In genomic region chr6:140393665-140394064, GRCh38 we compare ENCODE assay signal across 20 cellular contexts.
A peak's percentile ranks its signal among the peaks of the same experiment; 100 is the strongest.
DNase-seq lines count a peak whose midpoint lies in the region; ATAC-seq, FAIRE-seq and TF ChIP-seq lines count a peak whose summit lies in the region.
"Had no signal": no experiment of that assay in that cellular context is flagged by ENCODE, and none has a peak within 500 bp of the region (broad histone marks: within the 10 kb centered on the region; RNA-seq: fewer than 3 reads in every experiment).

No MANE protein-coding gene starts in this region.

- no peaks in the 10 kb centered on the region for H3F3A ChIP-seq in GM23248 (ENCODE audit: insufficient read depth)

- no peaks in the 10 kb centered on the region for H3K4me1 Mint-ChIP-seq in activated CD4-positive, alpha-beta T cell treated with anti-CD3 and anti-CD28 coated beads, Interleukin-2, amount 10 ng/mL, durations not matched to agents 7 days and 5 days
- H3K4me1 Mint-ChIP-seq: stimulated activated memory B cell treated with anti-CD40 and anti-IgM and Interleukin-4, amounts not matched to agents 10 μg/mL and 1 μg/mL and 100 μg/mL, for 72 hours had no signal

- no TSS peak for BruUV-seq in endothelial cell of umbilical vein (replicated peaks; lab: Mats Ljungman, UMichigan)

- H3K4ac ChIP-seq in mesendoderm (ENCODE audit: low read depth, low read length) = no peak overlapping the region

- H3K27ac ChIP-seq in GM23248 (no peak overlapping the region), endothelial cell of umbilical vein (ENCODE audit: insufficient read depth, low read depth, low read length) (peak overlapping the region; percentile 30), mesendoderm (ENCODE audit: low read depth, low read length) (no peak overlapping the region), lower lobe of right lung (no peak overlapping the region)
- H3K27ac ChIP-seq: adrenal gland, Peyer's patch, prostate gland, thyroid gland had no signal

- no peak for ATAC-seq in lower lobe of right lung
- ATAC-seq in HG02571 (IDR thresholded peaks at IDR 0.05; ENCODE audit: unreplicated experiment) = no peak
- ATAC-seq: effector memory CD8-positive, alpha-beta T cell; natural killer cell treated with Interleukin-12 subunit alpha and Interleukin-12 subunit beta and Interleukin-15 and Interleukin-18, amount 100 ng/mL, for 72 hours; stimulated activated memory B cell treated with anti-CD40 and anti-IgM and Interleukin-4, amounts not matched to agents 10 μg/mL and 1 μg/mL and 100 μg/mL, for 72 hours had no signal

- WGBS in GM23248 (ENCODE audit: low coverage in 1 of 2, low lambda C conversion rate in 2 of 2, missing lambda C conversion rate in 2 of 2), 2 experiments = 28 to 41% methylated on average over 4 of the region's 4 CpGs
- WGBS in mesendoderm (ENCODE audit: extremely low coverage, insufficient coverage, low lambda C conversion rate) = no CpG with 5 or more reads among the region's 4 CpGs

- no peak overlapping the region for H2BK15ac ChIP-seq in mesendoderm (replicated peaks; ENCODE audit: low read depth)

- H4K8ac ChIP-seq in mesendoderm (ENCODE audit: low read depth, low read length) = no peak overlapping the region

- H3K4me1 ChIP-seq in GM23248 (ENCODE audit: insufficient read depth) (peaks cover 10% of the 10 kb centered on the region; the same call in 1 of the 2 replicates), endothelial cell of umbilical vein (ENCODE audit: control insufficient read depth, extremely low read depth, insufficient read depth, low read length) (peaks cover 14% of the 10 kb centered on the region), mesendoderm (ENCODE audit: control insufficient read depth, low read depth, low read length) (no peaks in the 10 kb centered on the region), lower lobe of right lung (no peaks in the 10 kb centered on the region)
- H3K4me1 ChIP-seq: adrenal gland, BE2C, Peyer's patch, prostate gland, thyroid gland had no signal

- H3K4me3 Mint-ChIP-seq in activated CD4-positive, alpha-beta T cell treated with anti-CD3 and anti-CD28 coated beads, Interleukin-2, amount 10 ng/mL, durations not matched to agents 7 days and 5 days = no peak overlapping the region
- H3K4me3 Mint-ChIP-seq: effector memory CD8-positive, alpha-beta T cell; natural killer cell treated with Interleukin-12 subunit alpha and Interleukin-12 subunit beta and Interleukin-15 and Interleukin-18, amount 100 ng/mL, for 72 hours; stimulated activated memory B cell treated with anti-CD40 and anti-IgM and Interleukin-4, amounts not matched to agents 10 μg/mL and 1 μg/mL and 100 μg/mL, for 72 hours had no signal

- H3K79me2 ChIP-seq in GM23248 (ENCODE audit: insufficient read depth) (no peaks in the 10 kb centered on the region), endothelial cell of umbilical vein (ENCODE audit: control insufficient read depth, insufficient read depth, low read length) (no peaks in the 10 kb centered on the region), mesendoderm (ENCODE audit: control insufficient read depth, insufficient read depth, low read length) (no peaks in the 10 kb centered on the region)

- TF ChIP-seq CTCF in endothelial cell of umbilical vein (IDR thresholded peaks at IDR 0.05; ENCODE audit: extremely low read depth in 1 of 2, insufficient read depth in 1 of 2, low read depth in 1 of 2, low read length in 2 of 2) (no peak), lower lobe of right lung (IDR thresholded peaks at IDR 0.05) (no peak)

- H3K9me1 ChIP-seq in endothelial cell of umbilical vein (replicated peaks; ENCODE audit: control insufficient read depth, extremely low read depth, insufficient read depth, low read length) = no peaks in the 10 kb centered on the region

- H3K56ac ChIP-seq in mesendoderm (ENCODE audit: low read length) = no peak overlapping the region

- in situ Hi-C loops in GM23248 (cut with MboI) = no loop called here

- no peaks in the 10 kb centered on the region for H3K36me3 Mint-ChIP-seq in activated CD4-positive, alpha-beta T cell treated with anti-CD3 and anti-CD28 coated beads, Interleukin-2, amount 10 ng/mL, durations not matched to agents 7 days and 5 days (ENCODE audit: low read depth)
- H3K36me3 Mint-ChIP-seq: natural killer cell treated with Interleukin-12 subunit alpha and Interleukin-12 subunit beta and Interleukin-15 and Interleukin-18, amount 100 ng/mL, for 72 hours; stimulated activated memory B cell treated with anti-CD40 and anti-IgM and Interleukin-4, amounts not matched to agents 10 μg/mL and 1 μg/mL and 100 μg/mL, for 72 hours had no signal

- H3K27me3 ChIP-seq in GM23248 (replicated peaks; ENCODE audit: insufficient read depth) (no peaks in the 10 kb centered on the region), endothelial cell of umbilical vein (ENCODE audit: control insufficient read depth in 2 of 2, insufficient read depth in 2 of 2, low read length in 2 of 2) (no peaks in the 10 kb centered on the region), mesendoderm (ENCODE audit: insufficient read depth, low read length, poor library complexity) (no peaks in the 10 kb centered on the region), lower lobe of right lung (ENCODE audit: low read depth) (no peaks in the 10 kb centered on the region)
- H3K27me3 ChIP-seq: adrenal gland, BE2C, Peyer's patch, thyroid gland had no signal

- no peak overlapping the region for H3K27ac Mint-ChIP-seq in activated CD4-positive, alpha-beta T cell treated with anti-CD3 and anti-CD28 coated beads, Interleukin-2, amount 10 ng/mL, durations not matched to agents 7 days and 5 days
- H3K27ac Mint-ChIP-seq: activated T-helper 2 cell treated with anti-CD3 and anti-CD28 coated beads, Interferon-gamma antibody, Interleukin-2, Interleukin-4, amounts not matched to agents 10 μg/mL and 5 μg/mL and 100 μg/mL, durations not matched to agents 14 hours and 24 hours and 36 hours; effector memory CD8-positive, alpha-beta T cell; natural killer cell treated with Interleukin-12 subunit alpha and Interleukin-12 subunit beta and Interleukin-15 and Interleukin-18, amount 100 ng/mL, for 72 hours; stimulated activated memory B cell treated with anti-CD40 and anti-IgM and Interleukin-4, amounts not matched to agents 10 μg/mL and 1 μg/mL and 100 μg/mL, for 72 hours had no signal

- H3K9ac ChIP-seq in GM23248 (no peak overlapping the region), endothelial cell of umbilical vein (replicated peaks; ENCODE audit: extremely low read depth, insufficient read depth, low read length) (no peak overlapping the region), mesendoderm (ENCODE audit: low read length) (no peak overlapping the region)

- peak overlapping the region; percentile 9 for H3K18ac ChIP-seq in mesendoderm (ENCODE audit: low read length)

- no peak overlapping the region for H3K4me2 ChIP-seq in GM23248 (ENCODE audit: unreplicated experiment)
- H3K4me2 ChIP-seq in endothelial cell of umbilical vein (ENCODE audit: insufficient read depth, low read length) = no peak overlapping the region
- H3K4me2 ChIP-seq in mesendoderm (ENCODE audit: low read length) = no peak overlapping the region

- no peak overlapping the region for H2BK120ac ChIP-seq in mesendoderm (ENCODE audit: low read depth, low read length)

- TF ChIP-seq POLR2A in endothelial cell of umbilical vein (IDR thresholded peaks at IDR 0.05; ENCODE audit: low read depth, low read length) = no peak

- H2AFZ ChIP-seq in GM23248 = peak overlapping the region; percentile 73
- no peak overlapping the region for H2AFZ ChIP-seq in endothelial cell of umbilical vein (ENCODE audit: low read depth, low read length)

- no peaks in the 10 kb centered on the region for H3K27me3 Mint-ChIP-seq in activated CD4-positive, alpha-beta T cell treated with anti-CD3 and anti-CD28 coated beads, Interleukin-2, amount 10 ng/mL, durations not matched to agents 7 days and 5 days
- H3K27me3 Mint-ChIP-seq: effector memory CD8-positive, alpha-beta T cell; natural killer cell treated with Interleukin-12 subunit alpha and Interleukin-12 subunit beta and Interleukin-15 and Interleukin-18, amount 100 ng/mL, for 72 hours; stimulated activated memory B cell treated with anti-CD40 and anti-IgM and Interleukin-4, amounts not matched to agents 10 μg/mL and 1 μg/mL and 100 μg/mL, for 72 hours had no signal

- H3K9me2 ChIP-seq in GM23248 (ENCODE audit: insufficient read depth) = no peaks in the 10 kb centered on the region

- no peak overlapping the region for H2BK5ac ChIP-seq in mesendoderm (ENCODE audit: low read length)

- DNase-seq in GM23248 (peak; percentile 25), NCI-H69 (lab: John Stamatoyannopoulos, UW) (peak; percentile 84), endothelial cell of umbilical vein (ENCODE audit: low read depth, low spot score) (peak; percentile 93), mesendoderm (no peak), lower lobe of right lung (no peak), mesenteric fat pad (ENCODE audit: low spot score) (no peak)
- DNase-seq in activated CD4-positive, alpha-beta T cell treated with anti-CD3 and anti-CD28 coated beads, Interleukin-2, amount 10 ng/mL, durations not matched to agents 7 days and 5 days = no peak
- DNase-seq: adrenal gland; BE2C; central memory CD4-positive, alpha-beta T cell; DMS153; effector memory CD8-positive, alpha-beta T cell; NCI-H526 treated with DMSO at 0.1 percent for 48 hours; Peyer's patch; thyroid gland had no signal

- dilution Hi-C loops in endothelial cell of umbilical vein (cut with MboI; ENCODE audit: extremely low pct_ligation_motif_present, low sequenced_read_pairs) = no loop called here

- no peak overlapping the region for H4K5ac ChIP-seq in mesendoderm (ENCODE audit: low read length)

- no peaks in the 10 kb centered on the region for H3K36me3 ChIP-seq in GM23248 (ENCODE audit: low read depth)
- H3K36me3 ChIP-seq in endothelial cell of umbilical vein (ENCODE audit: control insufficient read depth in 2 of 2, extremely low read depth in 1 of 2, insufficient read depth in 2 of 2, low read length in 2 of 2) = no peaks in the 10 kb centered on the region
- no peaks in the 10 kb centered on the region for H3K36me3 ChIP-seq in mesendoderm (ENCODE audit: control insufficient read depth, insufficient read depth, low read length)
- H3K36me3 ChIP-seq in lower lobe of right lung = no peaks in the 10 kb centered on the region
- H3K36me3 ChIP-seq: adrenal gland, BE2C, Peyer's patch, prostate gland, thyroid gland had no signal

- H4K20me1 ChIP-seq in GM23248 (ENCODE audit: insufficient read depth) (no peaks in the 10 kb centered on the region), endothelial cell of umbilical vein (replicated peaks; ENCODE audit: control insufficient read depth, extremely low read depth, insufficient read depth, low read length) (no peaks in the 10 kb centered on the region)

- H3K9me3 ChIP-seq in GM23248 (ENCODE audit: low read depth) = no peaks in the 10 kb centered on the region
- no peaks in the 10 kb centered on the region for H3K9me3 ChIP-seq in endothelial cell of umbilical vein (replicated peaks; ENCODE audit: control insufficient read depth, insufficient read depth, low read length)
- H3K9me3 ChIP-seq in lower lobe of right lung = no peaks in the 10 kb centered on the region
- H3K9me3 ChIP-seq: adrenal gland, BE2C, Peyer's patch, prostate gland, thyroid gland had no signal

- POLR2A ChIA-PET in endothelial cell of umbilical vein (lab: Charles Lee) = interaction anchor here (1.3 kb wide), 1 partner anchor 47 kb away, joined by 3 read pairs; no protein-coding TSS in a partner anchor
- POLR2A ChIA-PET in activated CD4-positive, alpha-beta T cell treated with anti-CD3 and anti-CD28 coated beads, Interleukin-2, amount 10 ng/mL, durations not matched to agents 7 days and 5 days (lab: Charles Lee) = no interaction called here

- CTCF ChIA-PET in endothelial cell of umbilical vein (lab: Charles Lee) = interaction anchor here (1.2 to 1.6 kb wide), 3 partner anchors 47 to 1174 kb away, joined by 3 to 5 read pairs (median 3); no protein-coding TSS in a partner anchor
- CTCF ChIA-PET in activated CD4-positive, alpha-beta T cell treated with anti-CD3 and anti-CD28 coated beads, Interleukin-2, amount 10 ng/mL, durations not matched to agents 7 days and 5 days (lab: Charles Lee) = no interaction called here

- peak; percentile 71 for FAIRE-seq in endothelial cell of umbilical vein (lab: Jason Lieb, UNC)

- H3K4me3 ChIP-seq in GM23248 = no peak overlapping the region
- no peak overlapping the region for H3K4me3 ChIP-seq in endothelial cell of umbilical vein (replicated peaks in 1 of 3; ENCODE audit: insufficient read depth in 1 of 3, low read depth in 1 of 3, low read length in 3 of 3)
- no peak overlapping the region for H3K4me3 ChIP-seq in mesendoderm (ENCODE audit: low read length)
- no peak overlapping the region for H3K4me3 ChIP-seq in lower lobe of right lung
- H3K4me3 ChIP-seq: adrenal gland, Peyer's patch, prostate gland, thyroid gland had no signal

- no peak overlapping the region for H3K23ac ChIP-seq in mesendoderm (ENCODE audit: low read length)

- H3K9me3 Mint-ChIP-seq in activated CD4-positive, alpha-beta T cell treated with anti-CD3 and anti-CD28 coated beads, Interleukin-2, amount 10 ng/mL, durations not matched to agents 7 days and 5 days = no peaks in the 10 kb centered on the region
- H3K9me3 Mint-ChIP-seq: activated T-helper 2 cell treated with anti-CD3 and anti-CD28 coated beads, Interferon-gamma antibody, Interleukin-2, Interleukin-4, amounts not matched to agents 10 μg/mL and 5 μg/mL and 100 μg/mL, durations not matched to agents 14 hours and 24 hours and 36 hours; effector memory CD8-positive, alpha-beta T cell; natural killer cell treated with Interleukin-12 subunit alpha and Interleukin-12 subunit beta and Interleukin-15 and Interleukin-18, amount 100 ng/mL, for 72 hours; stimulated activated memory B cell treated with anti-CD40 and anti-IgM and Interleukin-4, amounts not matched to agents 10 μg/mL and 1 μg/mL and 100 μg/mL, for 72 hours had no signal

- H3K79me1 ChIP-seq in mesendoderm (ENCODE audit: low read length) = no peaks in the 10 kb centered on the region

- intact Hi-C loops in endothelial cell of umbilical vein (cut with micrococcal nuclease) (loop anchor here (2.0 to 10.0 kb wide), 4 partner anchors 47 to 1281 kb away; no protein-coding TSS in a partner anchor), lower lobe of right lung (cut with DNase I) (no loop called here)

- no peak overlapping the region for H2AK5ac ChIP-seq in mesendoderm (ENCODE audit: low read length)

Comparison
In these comparisons a context has a peak if more than half of its experiments do, and no peak if none do; other contexts are left out.
1. DNase-seq: peak in GM23248 (single experiment), NCI-H69 (single experiment) and endothelial cell of umbilical vein (single experiment); none in mesendoderm (single experiment), activated CD4-positive, alpha-beta T cell treated with anti-CD3 and anti-CD28 coated beads, Interleukin-2, amount 10 ng/mL, durations not matched to agents 7 days and 5 days (single experiment), lower lobe of right lung (single experiment) and mesenteric fat pad (single experiment).